4 cellular contexts compared by ENCODE assay signal in the genomic region with DNA sequence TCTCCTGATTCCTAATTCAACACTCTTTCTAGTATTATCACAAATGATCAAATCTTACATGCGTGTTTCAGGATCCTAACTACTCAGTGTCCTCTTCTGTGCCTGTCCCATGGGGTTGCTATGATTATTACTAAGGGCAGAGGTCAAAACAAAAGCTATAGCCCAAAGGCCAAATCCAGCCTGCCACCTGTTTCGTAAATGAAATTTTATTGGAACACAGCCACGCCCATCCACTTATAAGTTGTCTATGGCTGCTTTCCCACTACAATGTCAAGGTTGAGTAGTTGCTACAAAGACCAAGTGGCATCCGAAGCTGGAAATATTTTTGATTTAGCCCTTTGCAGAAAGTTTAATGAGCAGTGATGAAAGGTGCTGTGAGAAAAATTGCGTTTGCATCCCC.
"Had no signal": no experiment of that assay in that cellular context is flagged by ENCODE, and none has a peak within 500 bp of the region (broad histone marks: within the 10 kb centered on the region; RNA-seq: fewer than 3 reads in every experiment).

No MANE protein-coding gene starts in this region.

- DNase-seq: H9, HCEC 1CT, IMR-90 had no signal

- H3K4me3 ChIP-seq: GM23338 had no signal

- ATAC-seq: GM23338 had no signal
